Comparison of ENCODE assay signal across 1 cellular context in the genomic region with DNA sequence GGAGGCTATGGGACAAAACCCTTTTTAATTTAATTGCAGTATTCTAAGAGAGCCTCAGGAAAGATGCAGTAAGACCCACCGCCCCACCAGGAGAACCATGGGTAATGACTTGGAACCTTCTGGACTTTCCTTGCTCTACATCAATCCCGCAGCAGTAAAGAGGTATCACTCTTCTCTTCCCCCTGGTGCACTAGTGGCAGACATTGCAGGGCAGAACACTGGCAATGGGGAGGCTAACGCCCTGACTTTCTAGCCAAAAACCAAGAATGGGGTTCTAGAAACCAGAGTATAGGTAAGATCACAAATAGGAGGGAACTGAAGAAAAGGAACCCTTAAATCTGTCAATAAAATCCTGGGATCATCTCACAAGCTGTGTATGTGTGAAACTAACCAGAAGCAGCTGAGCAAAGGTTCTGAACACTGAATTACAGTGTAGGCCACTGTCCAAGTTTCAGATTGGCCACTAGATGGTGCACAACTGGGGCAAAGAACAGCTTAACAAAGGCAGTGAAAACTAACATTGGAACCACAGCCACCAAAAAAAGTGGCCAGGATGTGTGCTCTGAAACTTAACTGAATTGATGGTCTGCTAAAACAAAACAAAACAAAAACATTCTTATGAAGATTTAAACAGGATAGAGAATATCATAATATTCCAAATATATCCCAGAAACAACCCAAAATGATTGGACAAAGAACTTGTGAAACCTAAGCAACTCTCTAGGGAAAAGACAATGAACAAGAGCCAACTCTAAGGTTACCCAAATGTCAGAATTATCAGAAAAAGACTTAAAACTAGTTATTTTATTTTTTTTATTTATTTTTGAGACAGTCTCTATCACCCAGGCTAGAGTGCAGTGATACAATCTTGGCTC.
TF ChIP-seq lines count a peak whose summit lies in the region.

No MANE protein-coding gene starts in this region.

TF ChIP-seq in GM23338, 12 proteins besides CTCF, POLR2A, EP300 and RAD21 (continued from another document):
- TF ChIP-seq ZNF462 (CRISPR knock-in tag; IDR thresholded peaks at IDR 0.05), result no peak
- no peak for TF ChIP-seq ZNF114 (CRISPR knock-in tag; IDR thresholded peaks at IDR 0.05)
